14 cellular contexts compared by ENCODE assay signal in genomic region chr4:77500801-77501200, GRCh38.
"Had no signal": no experiment of that assay in that cellular context is flagged by ENCODE, and none has a peak within 500 bp of the region (broad histone marks: within the 10 kb centered on the region; RNA-seq: fewer than 3 reads in every experiment).

No MANE protein-coding gene starts in this region.

- H3K4me3 ChIP-seq: body of pancreas, dorsolateral prefrontal cortex, hepatocyte, lower lobe of right lung, thoracic aorta, upper lobe of left lung had no signal

- DNase-seq: activated CD4-positive, alpha-beta T cell treated with anti-CD3 and anti-CD28 coated beads for 36 hours; activated CD4-positive, alpha-beta T cell treated with anti-CD3 and anti-CD28 coated beads, Interleukin-2, amount 50 U/mL, for 48 hours; activated T-cell treated with anti-CD3 and anti-CD28 coated beads for 4 hours; amniotic stem cell; body of pancreas; central memory CD4-positive, alpha-beta T cell; dorsolateral prefrontal cortex; foreskin fibroblast; islet precursor cell; lower lobe of right lung; stimulated activated CD4-positive, alpha-beta T cell treated with anti-CD3 and anti-CD28 coated beads, Interleukin-4, amount 100 ng/mL, for 24 hours; upper lobe of left lung had no signal
